In the genomic region with DNA sequence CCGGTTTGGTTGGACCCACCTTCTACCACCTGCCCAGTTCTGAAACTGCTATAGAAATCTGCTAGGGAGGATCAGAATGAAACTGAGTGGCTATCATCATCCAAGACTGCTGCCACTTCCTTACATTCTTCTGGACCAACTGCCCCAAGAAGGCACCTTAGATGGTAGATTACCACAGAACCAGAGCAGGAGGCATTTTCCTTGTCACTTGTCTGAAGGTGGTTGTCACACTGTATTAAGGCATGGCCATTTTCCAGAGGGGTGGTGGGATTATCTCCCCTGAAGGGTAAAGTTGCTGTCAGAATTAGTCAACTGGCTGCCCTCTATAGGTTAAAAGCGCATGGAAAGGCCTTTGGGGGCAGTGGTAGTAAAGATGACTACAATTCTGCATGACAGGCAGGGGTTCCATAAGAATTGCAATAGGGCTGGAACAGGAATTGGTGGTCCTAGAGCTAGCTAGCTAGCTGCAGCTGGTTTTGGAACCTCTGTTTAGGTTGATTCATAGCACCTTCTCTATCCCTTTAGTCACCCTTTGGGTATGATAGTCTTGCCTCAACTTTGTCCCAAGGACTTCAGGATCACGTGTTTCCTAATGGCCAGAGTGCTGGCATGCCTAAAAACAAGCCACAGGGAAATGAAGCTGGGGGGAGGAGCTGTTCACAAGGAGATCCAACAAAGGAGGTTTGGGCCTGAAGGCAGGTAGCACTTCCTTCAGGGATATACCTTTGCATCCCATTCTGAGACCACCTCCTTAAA, we compare ENCODE assay signal across 26 cellular contexts. TPM values are rescaled to one million over a fixed set of nuclear protein-coding genes. Genes with fewer than 3 reads are reported as not detected.
DNase-seq lines count a peak whose midpoint lies in the region; ATAC-seq, FAIRE-seq and TF ChIP-seq lines count a peak whose summit lies in the region.
"Had no signal": no experiment of that assay in that cellular context is flagged by ENCODE, and none has a peak within 500 bp of the region (broad histone marks: within the 10 kb centered on the region; RNA-seq: fewer than 3 reads in every experiment).

No MANE protein-coding gene starts in this region.

- no peak overlapping the region for H3K23ac ChIP-seq in mesenchymal stem cell (ENCODE audit: low read length in 2 of 2)

- peaks cover 10 to 20% of the 10 kb centered on the region in 2 experiments for H3K36me3 ChIP-seq in GM12878 (ENCODE audit: control insufficient read depth in 2 of 2, insufficient read depth in 2 of 2, low read length in 1 of 2)
- H3K36me3 ChIP-seq in mesenchymal stem cell (ENCODE audit: control insufficient read depth in 1 of 2, insufficient read depth in 2 of 2, low read depth in 1 of 2, low read length in 2 of 2), result peaks cover 21 to 34% of the 10 kb centered on the region in 2 experiments

- BruUV-seq in GM12878 (replicated peaks; lab: Mats Ljungman, UMichigan), result no TSS peak

- no peak overlapping the region for H4K91ac ChIP-seq in mesenchymal stem cell (ENCODE audit: low read length)

- RAD21 ChIA-PET in GM12878 (lab: Charles Lee; ENCODE audit: unreplicated experiment), result no interaction called here

- peak; percentile 44 for DNase-seq in AG08396 (ENCODE audit: low spot score)
- peak; percentile 22 for DNase-seq in ELF-1 (ENCODE audit: low read depth, low spot score)
- no peak for DNase-seq in GM12878 (ENCODE audit: low read depth, low spot score)
- DNase-seq in mesenchymal stem cell, result peak; percentile 12
- DNase-seq in activated CD8-positive, alpha-beta memory T cell treated with anti-CD3 and anti-CD28 coated beads, Interleukin-2, amount 50 U/mL, for 48 hours, result no peak
- no peak for DNase-seq in omental fat pad (ENCODE audit: low spot score)
- DNase-seq: activated CD8-positive, alpha-beta T cell treated with anti-CD3 and anti-CD28 coated beads, Interleukin-2, amount 10 ng/mL, durations not matched to agents 7 days and 5 days; activated naive CD4-positive, alpha-beta T cell treated with anti-CD3 and anti-CD28 coated beads for 36 hours; activated T-cell treated with anti-CD3 and anti-CD28 coated beads, Interleukin-2, amount 50 U/mL, for 4 hours; CD4-positive, alpha-beta T cell; effector memory CD4-positive, alpha-beta T cell; islet precursor cell; lower lobe of right lung; NCI-H1436; NCI-H2171 treated with DMSO at 0.1 percent for 48 hours; NCI-H69; sigmoid colon; T1000; tibial artery had no signal

- H3K79me1 ChIP-seq in mesenchymal stem cell (replicated peaks; ENCODE audit: low read length, poor library complexity, severe bottlenecking), result no peaks in the 10 kb centered on the region

- no peak overlapping the region for H3K27ac ChIP-seq in GM12878 (ENCODE audit: control insufficient read depth, insufficient read depth)
- H3K27ac ChIP-seq in mesenchymal stem cell (ENCODE audit: low read length, poor library complexity, severe bottlenecking), result no peak overlapping the region
- H3K27ac ChIP-seq: ascending aorta, hepatocyte, lower lobe of right lung, sigmoid colon, tibial artery had no signal

- H4K8ac ChIP-seq in mesenchymal stem cell (ENCODE audit: low read length), result no peak overlapping the region

- no peak overlapping the region for H3K4me2 ChIP-seq in GM12878 (ENCODE audit: control insufficient read depth, insufficient read depth)
- no peak overlapping the region for H3K4me2 ChIP-seq in mesenchymal stem cell (ENCODE audit: low read length, poor library complexity, severe bottlenecking)
- H3K4me2 ChIP-seq: hepatocyte had no signal

- no peak for TF ChIP-seq EP300 in GM12878 (IDR thresholded peaks at IDR 0.05; ENCODE audit: borderline replicate concordance in 1 of 2, control insufficient read depth in 1 of 2, low read depth in 2 of 2, low read length in 2 of 2)

- no peak overlapping the region for H3K4ac ChIP-seq in mesenchymal stem cell (ENCODE audit: low read depth in 1 of 2, low read length in 2 of 2)

- SMC1A ChIA-PET in GM12878 (lab: Charles Lee; ENCODE audit: uncharacterized antibody, unreplicated experiment), result no interaction called here

- no peak overlapping the region for H2BK5ac ChIP-seq in mesenchymal stem cell (ENCODE audit: low read depth, low read length, poor library complexity, severe bottlenecking)

- H3K9me3 ChIP-seq in GM12878 (replicated peaks; ENCODE audit: control insufficient read depth, insufficient read depth, low read length) (no peaks in the 10 kb centered on the region), mesenchymal stem cell (ENCODE audit: control insufficient read depth, low read length) (no peaks in the 10 kb centered on the region)
- H3K9me3 ChIP-seq: ascending aorta, lower lobe of right lung, sigmoid colon, tibial artery had no signal

- H3K27me3 ChIP-seq in GM12878 (replicated peaks in 1 of 2; ENCODE audit: control insufficient read depth in 2 of 2, insufficient read depth in 2 of 2, low read length in 1 of 2), result peaks cover 5 to 7% of the 10 kb centered on the region in 2 experiments
- H3K27me3 ChIP-seq in mesenchymal stem cell (ENCODE audit: control insufficient read depth in 1 of 2, insufficient read depth in 1 of 2, low read length in 2 of 2), result peaks cover 15 to 25% of the 10 kb centered on the region in 2 experiments
- H3K27me3 ChIP-seq: ascending aorta, tibial artery had no signal

- H4K20me1 ChIP-seq in GM12878 (ENCODE audit: control insufficient read depth, insufficient read depth), result no peaks in the 10 kb centered on the region

- in situ Hi-C loops in GM12878 (cut with MboI), result no loop called here

- no peaks in the 10 kb centered on the region for H3K79me2 ChIP-seq in GM12878 (ENCODE audit: control insufficient read depth, insufficient read depth, low read length)
- H3K79me2 ChIP-seq: hepatocyte had no signal

- CTCF ChIA-PET in GM12878 (lab: Yijun Ruan, JAX), result no interaction called here

- no peak for TF ChIP-seq RAD21 in GM12878 (IDR thresholded peaks at IDR 0.05; ENCODE audit: insufficient read depth, low read depth, low read length)

- H3K9ac ChIP-seq in GM12878 (ENCODE audit: control insufficient read depth, insufficient read depth, low read length), result no peak overlapping the region
- H3K9ac ChIP-seq in mesenchymal stem cell (ENCODE audit: low read length), result no peak overlapping the region

- no peak for FAIRE-seq in GM12878 (lab: Jason Lieb, UNC)

- H2BK120ac ChIP-seq in mesenchymal stem cell (ENCODE audit: low read depth, low read length), result no peak overlapping the region

- no peak for TF ChIP-seq POLR2A in GM12878 (IDR thresholded peaks at IDR 0.05; ENCODE audit: low read depth, low read length)

- POLR2A ChIA-PET in GM12878 (lab: Charles Lee), result interaction anchor here (0.7 kb wide), 1 partner anchor 294 kb away, joined by 3 read pairs; no protein-coding TSS in a partner anchor

- TF ChIP-seq CTCF in GM12878 (IDR thresholded peaks at IDR 0.05 in 2 of 3, conservative IDR thresholded peaks at IDR 0.05 in 1 of 3; ENCODE audit: control insufficient read depth in 2 of 3, extremely low read depth in 1 of 3, insufficient read depth in 1 of 3, low read depth in 3 of 3, low read length in 3 of 3) (no peak), omental fat pad (IDR thresholded peaks at IDR 0.05) (no peak)

- intact Hi-C loops in GM12878 (cut with micrococcal nuclease; ENCODE audit: unreplicated experiment), result no loop called here

- no peak overlapping the region for H2BK12ac ChIP-seq in mesenchymal stem cell (ENCODE audit: low read length in 2 of 2)

- no peak overlapping the region for H3K14ac ChIP-seq in mesenchymal stem cell (ENCODE audit: low read length in 2 of 2)

- H2AFZ ChIP-seq in GM12878 (ENCODE audit: control insufficient read depth, low read depth, low read length), result no peak overlapping the region
- no peak overlapping the region for H2AFZ ChIP-seq in mesenchymal stem cell (ENCODE audit: low read depth, low read length)
- H2AFZ ChIP-seq: hepatocyte had no signal

- WGBS in GM12878 (ENCODE audit: insufficient coverage, insufficient replicate concordance, low lambda C conversion rate, missing lambda C conversion rate), result 76% methylated on average over 3 of the region's 3 CpGs
- 75% methylated on average over 3 of the region's 3 CpGs for WGBS in mesenchymal stem cell

- H2AK5ac ChIP-seq in mesenchymal stem cell (ENCODE audit: low read length, severe bottlenecking), result no peak overlapping the region

- H2BK15ac ChIP-seq in mesenchymal stem cell (ENCODE audit: low read depth, poor library complexity, severe bottlenecking), result no peak overlapping the region

- ATAC-seq in GM12878 (no peak), omental fat pad (ENCODE audit: low FRiP score) (no peak), GM21526 (IDR thresholded peaks at IDR 0.05; ENCODE audit: low FRiP score, unreplicated experiment) (no peak), GM19455 (IDR thresholded peaks at IDR 0.05; ENCODE audit: unreplicated experiment) (no peak)
- ATAC-seq: activated CD4-positive, CD25-positive, alpha-beta regulatory T cell treated with anti-CD3 and anti-CD28 coated beads, Interleukin-2, amount 50 U/mL, for 24 hours; activated CD8-positive, alpha-beta T cell treated with anti-CD3 and anti-CD28 coated beads, Interleukin-2, amount 10 ng/mL, durations not matched to agents 7 days and 5 days; activated T-cell treated with anti-CD3 and anti-CD28 coated beads, Interleukin-2, amount 50 U/mL, for 4 hours; lower lobe of right lung; stimulated activated memory B cell treated with anti-CD40 and anti-IgM and Interleukin-4, amounts not matched to agents 10 μg/mL and 1 μg/mL and 100 μg/mL, for 72 hours had no signal

- H3K4me3 ChIP-seq in GM12878 (no peak overlapping the region), mesenchymal stem cell (ENCODE audit: insufficient read depth in 1 of 2, low read depth in 1 of 2, low read length in 2 of 2) (no peak overlapping the region)
- H3K4me3 ChIP-seq: ascending aorta, hepatocyte, lower lobe of right lung, sigmoid colon, tibial artery had no signal

- H3K18ac ChIP-seq in mesenchymal stem cell (ENCODE audit: low read depth in 1 of 2, low read length in 2 of 2), result no peak overlapping the region

- H3K4me1 ChIP-seq in GM12878 (ENCODE audit: control insufficient read depth, insufficient read depth, low read length), result no peaks in the 10 kb centered on the region
- H3K4me1 ChIP-seq in mesenchymal stem cell (ENCODE audit: control insufficient read depth, insufficient read depth, low read depth, low read length), result peaks cover 8% of the 10 kb centered on the region

RNA-seq across cellular contexts. Expression of gene CSPG5, which starts 4.8 kb away (rescaled TPM):
- 0.39 and 0.54 TPM in 2 replicates for total RNA-seq in GM12878 (2013; cell fraction: nucleolus; rRNA removed)
- 0.11 and 0.17 TPM in 2 replicates for total RNA-seq in GM12878 (2014; rRNA removed)
- total RNA-seq in GM12878 (2014; rRNA removed; fragmentation: Illumina TruSeq; extraction: Trizol), result not detected in 2 replicates
- total RNA-seq in GM12878 (2021), result 0.08 and 0.16 TPM in 2 replicates
- polyA plus RNA-seq in GM12878 (2011; ENCODE audit: low read depth), result not detected
- polyA plus RNA-seq in GM12878 (2011; rRNA removed), result 0.06 TPM in 1 of 2 replicates, not detected in the other
- polyA plus RNA-seq in GM12878 (2011; cell fraction: cytosol; rRNA removed), result not detected in 2 replicates
- polyA plus RNA-seq in GM12878 (2011; cell fraction: nucleus; rRNA removed), result 0.04 and 0.09 TPM in 2 replicates
- polyA plus RNA-seq in GM12878 (2012), result 0.11 and 0.19 TPM in 2 replicates
- not detected in 2 replicates for polyA plus RNA-seq in GM12878 (2014; fragmentation: Illumina TruSeq; extraction: Trizol)
- not detected for polyA plus RNA-seq in GM12878 (2014; fragmentation: Nextera tagmentation; extraction: Ambion mirVana)
- polyA plus RNA-seq in GM12878 (2014; rRNA removed), result 0.22 TPM in 1 of 2 replicates, not detected in the other
- polyA plus RNA-seq in GM12878 (2016; fragmentation: Nextera tagmentation; extraction: Ambion mirVana), result not detected
- polyA minus RNA-seq in GM12878 (2011; rRNA and poly(A)+ RNA removed), result 0.15 and 0.26 TPM in 2 replicates
- polyA minus RNA-seq in GM12878 (2011; cell fraction: cytosol; rRNA and poly(A)+ RNA removed), result not detected in 2 replicates
- polyA minus RNA-seq in GM12878 (2011; cell fraction: nucleus; rRNA and poly(A)+ RNA removed), result 0.36 and 0.48 TPM in 2 replicates
- 0.10 TPM for polyA plus RNA-seq in mesenchymal stem cell (2013, experiment 1 of 2)
- 0.08 TPM for polyA plus RNA-seq in mesenchymal stem cell (2013, experiment 2 of 2)
- total RNA-seq in omental fat pad, result 1 to 10 TPM in 3 of 4 donors, under 1 TPM in 1; 0.47 to 4.7 (median 1.2) TPM
- polyA plus RNA-seq: fibroblast of lung had no signal

Comparison
In these comparisons a context has a peak if more than half of its experiments do, and no peak if none do; other contexts are left out.
1. DNase-seq: peak in AG08396 (single experiment), ELF-1 (single experiment) and mesenchymal stem cell (single experiment); none in GM12878 (single experiment), activated CD8-positive, alpha-beta memory T cell treated with anti-CD3 and anti-CD28 coated beads, Interleukin-2, amount 50 U/mL, for 48 hours (single experiment) and omental fat pad (single experiment).